13 cellular contexts compared by ENCODE assay signal in the genomic region with DNA sequence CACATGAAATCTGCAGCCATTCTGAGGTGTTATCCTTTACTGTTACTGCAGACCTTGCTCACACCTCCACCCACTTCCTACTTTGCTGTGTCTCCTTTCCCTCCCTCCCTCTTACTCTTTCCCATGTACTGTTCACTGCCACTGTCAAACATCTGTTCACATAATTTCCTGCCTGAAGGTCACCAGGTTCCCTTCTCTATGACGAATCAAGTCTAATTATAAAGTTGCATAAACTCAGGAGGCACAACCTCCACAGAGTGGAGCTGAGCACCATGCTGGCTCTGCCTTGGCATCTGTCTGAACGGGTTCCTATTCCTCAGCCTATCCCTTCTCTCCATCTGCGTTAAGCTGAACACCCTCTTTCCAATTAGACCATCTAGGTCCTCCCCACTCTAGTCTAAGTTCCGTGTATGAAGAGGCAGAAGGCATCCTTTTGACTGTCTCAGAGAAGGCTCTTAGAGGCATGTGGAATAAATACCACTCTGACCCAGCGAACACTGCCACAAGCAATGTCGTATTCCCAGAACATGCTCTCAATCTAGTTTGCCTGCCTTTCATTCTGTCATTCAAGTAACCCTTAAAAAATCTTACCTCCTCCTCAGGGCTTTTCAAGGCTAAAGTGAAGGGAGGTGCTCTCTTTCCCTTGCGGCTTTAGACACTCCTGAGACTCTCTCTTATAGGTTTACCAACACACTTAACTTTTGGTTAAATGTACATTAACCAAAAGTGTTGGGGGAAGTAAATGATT. TPM values are rescaled to one million over a fixed set of nuclear protein-coding genes. Genes with fewer than 3 reads are reported as not detected.
DNase-seq lines count a peak whose midpoint lies in the region; ATAC-seq and TF ChIP-seq lines count a peak whose summit lies in the region.
"Had no signal": no experiment of that assay in that cellular context is flagged by ENCODE, and none has a peak within 500 bp of the region (broad histone marks: within the 10 kb centered on the region; RNA-seq: fewer than 3 reads in every experiment).

No MANE protein-coding gene starts in this region.

- H3K4me3 ChIP-seq in Loucy (ENCODE audit: low read length, poor library complexity, severe bottlenecking) (no peak overlapping the region), left ventricle myocardium inferior (no peak overlapping the region), colonic mucosa (no peak overlapping the region)
- H3K4me3 ChIP-seq: ascending aorta, prostate gland had no signal

- H3K27ac ChIP-seq in left ventricle myocardium inferior (replicated peaks) (peak overlapping the region; percentile 5), colonic mucosa (no peak overlapping the region)
- H3K27ac ChIP-seq: ascending aorta, prostate gland had no signal

- H3K9me3 ChIP-seq in Loucy (ENCODE audit: insufficient read depth, low read depth, low read length), result no peaks in the 10 kb centered on the region
- no peaks in the 10 kb centered on the region for H3K9me3 ChIP-seq in left ventricle myocardium inferior (replicated peaks)
- no peaks in the 10 kb centered on the region for H3K9me3 ChIP-seq in colonic mucosa
- H3K9me3 ChIP-seq: ascending aorta, prostate gland had no signal

- intact Hi-C loops in left ventricle myocardium inferior (cut with micrococcal nuclease) (no loop called here), colonic mucosa (cut with DNase I) (no loop called here)

- H2AFZ ChIP-seq in Loucy (ENCODE audit: low read length), result no peak overlapping the region

- H3K4me3 Mint-ChIP-seq in activated T-cell treated with anti-CD3 and anti-CD28 coated beads, Interleukin-2, amount 50 U/mL, for 24 hours, result no peak overlapping the region
- no peak overlapping the region for H3K4me3 Mint-ChIP-seq in stimulated activated effector memory CD8-positive, alpha-beta T cell treated with anti-CD3 and anti-CD28 coated beads, Interleukin-12 subunit alpha, Interleukin-12 subunit beta, amount 100 ng/mL, for 72 hours
- H3K4me3 Mint-ChIP-seq: dendritic cell treated with granulocyte-macrophage colony-stimulating factor and Interleukin-4, amounts not matched to agents 40 ng/mL and 50 ng/mL, for 4 days had no signal

- no peaks in the 10 kb centered on the region for H3K9me3 Mint-ChIP-seq in activated T-cell treated with anti-CD3 and anti-CD28 coated beads, Interleukin-2, amount 50 U/mL, for 24 hours
- H3K9me3 Mint-ChIP-seq in stimulated activated effector memory CD8-positive, alpha-beta T cell treated with anti-CD3 and anti-CD28 coated beads, Interleukin-12 subunit alpha, Interleukin-12 subunit beta, amount 100 ng/mL, for 72 hours, result no peaks in the 10 kb centered on the region
- H3K9me3 Mint-ChIP-seq: dendritic cell treated with granulocyte-macrophage colony-stimulating factor and Interleukin-4, amounts not matched to agents 40 ng/mL and 50 ng/mL, for 4 days had no signal

- H3K27me3 Mint-ChIP-seq in activated T-cell treated with anti-CD3 and anti-CD28 coated beads, Interleukin-2, amount 50 U/mL, for 24 hours, result no peaks in the 10 kb centered on the region
- H3K27me3 Mint-ChIP-seq: dendritic cell treated with granulocyte-macrophage colony-stimulating factor and Interleukin-4, amounts not matched to agents 40 ng/mL and 50 ng/mL, for 4 days had no signal

- H3K27me3 ChIP-seq in Loucy (ENCODE audit: insufficient read depth, low read length, poor library complexity, severe bottlenecking), result no peaks in the 10 kb centered on the region
- no peaks in the 10 kb centered on the region for H3K27me3 ChIP-seq in left ventricle myocardium inferior (ENCODE audit: low read depth)
- no peaks in the 10 kb centered on the region for H3K27me3 ChIP-seq in colonic mucosa
- H3K27me3 ChIP-seq: ascending aorta had no signal

- H3K27ac Mint-ChIP-seq in activated T-cell treated with anti-CD3 and anti-CD28 coated beads, Interleukin-2, amount 50 U/mL, for 24 hours, result peak overlapping the region; percentile 70
- peak overlapping the region; percentile 73 for H3K27ac Mint-ChIP-seq in stimulated activated effector memory CD8-positive, alpha-beta T cell treated with anti-CD3 and anti-CD28 coated beads, Interleukin-12 subunit alpha, Interleukin-12 subunit beta, amount 100 ng/mL, for 72 hours
- H3K27ac Mint-ChIP-seq: dendritic cell treated with granulocyte-macrophage colony-stimulating factor and Interleukin-4, amounts not matched to agents 40 ng/mL and 50 ng/mL, for 4 days had no signal

- peak overlapping the region; percentile 40 for H3K4me2 ChIP-seq in Loucy (ENCODE audit: low read depth, low read length, poor library complexity, severe bottlenecking)

- peak overlapping the region; percentile 40 for H3K9ac ChIP-seq in Loucy (ENCODE audit: low read depth, low read length, poor library complexity, severe bottlenecking)
- H3K9ac ChIP-seq in colonic mucosa (ENCODE audit: low read depth in 2 of 2, low read length in 2 of 2), result peak overlapping the region in 1 of 2 donors; percentile 2

- H3K79me2 ChIP-seq in Loucy (ENCODE audit: insufficient read depth, low read length), result no peaks in the 10 kb centered on the region

- H4K20me1 ChIP-seq in Loucy (ENCODE audit: insufficient read depth, low read length, poor library complexity, severe bottlenecking), result peaks cover 5% of the 10 kb centered on the region

- H3K4me1 ChIP-seq in Loucy (ENCODE audit: insufficient read depth, low read length, poor library complexity, severe bottlenecking) (peaks cover 13% of the 10 kb centered on the region), left ventricle myocardium inferior (peaks cover 27% of the 10 kb centered on the region), colonic mucosa (no peaks in the 10 kb centered on the region)
- H3K4me1 ChIP-seq: ascending aorta, prostate gland had no signal

- peaks cover 33% of the 10 kb centered on the region; the same call in 1 of the 2 replicates for H3K36me3 ChIP-seq in Loucy (ENCODE audit: insufficient read depth, low read length)
- H3K36me3 ChIP-seq in left ventricle myocardium inferior, result peaks cover 10% of the 10 kb centered on the region
- H3K36me3 ChIP-seq in colonic mucosa, result no peaks in the 10 kb centered on the region
- H3K36me3 ChIP-seq: prostate gland had no signal

- no peak for DNase-seq in activated T-cell treated with anti-CD3 and anti-CD28 coated beads, Interleukin-2, amount 50 U/mL, for 24 hours
- no peak for DNase-seq in activated T-cell treated with anti-CD3 and anti-CD28 coated beads, Interleukin-2, amount 50 U/mL, for 48 hours
- no peak for DNase-seq in left ventricle myocardium inferior
- DNase-seq in stimulated activated effector memory CD8-positive, alpha-beta T cell treated with anti-CD3 and anti-CD28 coated beads, Interleukin-12 subunit alpha, Interleukin-12 subunit beta, amount 100 ng/mL, for 72 hours (ENCODE audit: low spot score in 2 of 2), result no peak
- DNase-seq in medulla oblongata (ENCODE audit: extremely low spot score), result no peak
- DNase-seq in mesenteric fat pad (ENCODE audit: low spot score), result no peak
- DNase-seq in colonic mucosa, result no peak
- DNase-seq: NCI-H1436 treated with DMSO at 0.1 percent for 48 hours, trophoblast cell had no signal

- ATAC-seq in stimulated activated effector memory CD8-positive, alpha-beta T cell treated with anti-CD3 and anti-CD28 coated beads, Interleukin-12 subunit alpha, Interleukin-12 subunit beta, amount 100 ng/mL, for 72 hours, result peak; percentile 69

- TF ChIP-seq CTCF in Loucy (conservative IDR thresholded peaks at IDR 0.05; ENCODE audit: low read length), result no peak
- TF ChIP-seq CTCF in left ventricle myocardium inferior (IDR thresholded peaks at IDR 0.05; ENCODE audit: borderline replicate concordance), result no peak
- no peak for TF ChIP-seq CTCF in colonic mucosa (IDR thresholded peaks at IDR 0.05)

- no peaks in the 10 kb centered on the region for H3K9me2 ChIP-seq in Loucy (replicated peaks; ENCODE audit: low read depth, low read length)

- H3F3A ChIP-seq in Loucy (ENCODE audit: low read depth), result no peaks in the 10 kb centered on the region

- peaks cover 35% of the 10 kb centered on the region for H3K4me1 Mint-ChIP-seq in activated T-cell treated with anti-CD3 and anti-CD28 coated beads, Interleukin-2, amount 50 U/mL, for 24 hours (ENCODE audit: low read depth)
- peaks cover 35% of the 10 kb centered on the region for H3K4me1 Mint-ChIP-seq in stimulated activated effector memory CD8-positive, alpha-beta T cell treated with anti-CD3 and anti-CD28 coated beads, Interleukin-12 subunit alpha, Interleukin-12 subunit beta, amount 100 ng/mL, for 72 hours

- H3K36me3 Mint-ChIP-seq in activated T-cell treated with anti-CD3 and anti-CD28 coated beads, Interleukin-2, amount 50 U/mL, for 24 hours (ENCODE audit: low read depth), result peaks cover 62% of the 10 kb centered on the region
- peaks cover 42% of the 10 kb centered on the region for H3K36me3 Mint-ChIP-seq in stimulated activated effector memory CD8-positive, alpha-beta T cell treated with anti-CD3 and anti-CD28 coated beads, Interleukin-12 subunit alpha, Interleukin-12 subunit beta, amount 100 ng/mL, for 72 hours

RNA-seq across cellular contexts. Expression of gene ACADS, which starts 48.7 kb away (rescaled TPM):
- total RNA-seq in left ventricle myocardium inferior (93.8 TPM), mesenteric fat pad (66.9 TPM), colonic mucosa (100 to 1,000 TPM in 1 of 2 donors, 10 to 100 TPM in 1; 86.0 to 202 TPM)
